Comparison of ENCODE assay signal across 13 cellular contexts in genomic region chr18:26479065-26479685, GRCh38.
DNase-seq lines count a peak whose midpoint lies in the region; ATAC-seq lines count a peak whose summit lies in the region.
"Had no signal": no experiment of that assay in that cellular context is flagged by ENCODE, and none has a peak within 500 bp of the region (broad histone marks: within the 10 kb centered on the region; RNA-seq: fewer than 3 reads in every experiment).

No MANE protein-coding gene starts in this region.

- H3K27ac ChIP-seq in angular gyrus (ENCODE audit: low read depth, low read length) = peak overlapping the region; percentile 22
- H3K27ac ChIP-seq: spleen, upper lobe of right lung, WERI-Rb-1 had no signal

- ATAC-seq in sciatic nerve = peak; percentile 76
- no peak for ATAC-seq in HG02970 (IDR thresholded peaks at IDR 0.05; ENCODE audit: low FRiP score, unreplicated experiment)
- no peak for ATAC-seq in activated naive CD4-positive, alpha-beta T cell treated with anti-CD3 and anti-CD28 coated beads, Interleukin-2, amount 50 U/mL, for 72 hours
- ATAC-seq: upper lobe of right lung had no signal

- intact Hi-C loops in sciatic nerve (cut with DNase I) = no loop called here

- H3K9me3 Mint-ChIP-seq in activated naive CD4-positive, alpha-beta T cell treated with anti-CD3 and anti-CD28 coated beads, Interleukin-2, amount 50 U/mL, for 72 hours = no peaks in the 10 kb centered on the region

- DNase-seq in ELF-1 (ENCODE audit: low read depth, low spot score) (peak; percentile 14), sciatic nerve (ENCODE audit: low spot score) (no peak), globus pallidus (ENCODE audit: low spot score) (no peak)
- DNase-seq in activated naive CD4-positive, alpha-beta T cell treated with anti-CD3 and anti-CD28 coated beads, Interleukin-2, amount 50 U/mL, for 72 hours (ENCODE audit: low spot score in 2 of 2) = no peak
- no peak for DNase-seq in activated CD8-positive, alpha-beta memory T cell treated with anti-CD3 and anti-CD28 coated beads for 24 hours
- DNase-seq: DMS153, NCI-H2171, spleen, upper lobe of right lung, WERI-Rb-1 had no signal

- no peaks in the 10 kb centered on the region for H3K36me3 Mint-ChIP-seq in activated naive CD4-positive, alpha-beta T cell treated with anti-CD3 and anti-CD28 coated beads, Interleukin-2, amount 50 U/mL, for 72 hours

- H3K9ac ChIP-seq in iPS-15b (ENCODE audit: low read depth, low read length) = no peak overlapping the region

- no peaks in the 10 kb centered on the region for H3K9me3 ChIP-seq in iPS-15b (ENCODE audit: control insufficient read depth, insufficient read depth, low read length)
- H3K9me3 ChIP-seq: spleen, upper lobe of right lung had no signal

- peak overlapping the region in 1 of 2 donors; percentile 4 for H3K27ac Mint-ChIP-seq in activated naive CD4-positive, alpha-beta T cell treated with anti-CD3 and anti-CD28 coated beads, Interleukin-2, amount 50 U/mL, for 72 hours

- no peaks in the 10 kb centered on the region for H3K27me3 ChIP-seq in iPS-15b (ENCODE audit: control insufficient read depth, insufficient read depth, low read length)
- H3K27me3 ChIP-seq: spleen, upper lobe of right lung had no signal

- H3K36me3 ChIP-seq in iPS-15b (ENCODE audit: control insufficient read depth, insufficient read depth, low read length) = no peaks in the 10 kb centered on the region
- H3K36me3 ChIP-seq: upper lobe of right lung had no signal

- peak overlapping the region; percentile 16 for H3K4me3 ChIP-seq in iPS-15b (ENCODE audit: low read depth, low read length)
- H3K4me3 ChIP-seq: spleen, upper lobe of right lung had no signal

- peaks cover 19% of the 10 kb centered on the region for H3K4me1 ChIP-seq in iPS-15b (ENCODE audit: control insufficient read depth, insufficient read depth, low read length)
- H3K4me1 ChIP-seq: spleen, upper lobe of right lung had no signal
